Comparison of ENCODE assay signal across 1 cellular context in the genomic region with DNA sequence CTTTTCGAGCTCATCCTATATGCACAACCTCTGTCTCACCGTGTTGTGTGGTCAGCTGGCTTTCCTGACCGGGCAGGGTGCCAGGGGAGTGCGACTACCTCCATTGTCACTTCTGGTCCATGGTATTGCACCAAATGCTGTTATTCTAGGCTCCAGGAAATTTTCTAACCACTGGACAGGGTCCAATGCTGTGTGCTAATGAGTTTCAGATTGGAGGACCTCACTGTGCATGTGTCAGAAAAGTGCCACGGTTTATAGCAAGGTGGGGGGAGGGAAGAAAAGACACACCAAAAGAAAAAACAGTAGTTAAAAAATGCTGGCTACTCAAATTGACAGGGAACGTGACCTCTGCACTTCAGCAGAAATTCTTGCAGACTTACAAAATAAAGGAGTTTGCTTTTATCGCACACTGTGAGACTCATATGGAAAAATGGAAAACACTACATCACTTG.
A peak's percentile ranks its signal among the peaks of the same experiment; 100 is the strongest.
TF ChIP-seq lines count a peak whose summit lies in the region.

No MANE protein-coding gene starts in this region.

TF ChIP-seq in HEK293, 187 proteins besides CTCF, POLR2A, EP300 and RAD21 (continued from another document):
- TF ChIP-seq ZNF600 (tag by site-specific recombination; IDR thresholded peaks at IDR 0.05) (peak; percentile 51), KLF1 (tag by site-specific recombination; IDR thresholded peaks at IDR 0.05) (no peak), SP2 (tag by site-specific recombination; IDR thresholded peaks at IDR 0.05) (no peak), OSR2 (tag by site-specific recombination; IDR thresholded peaks at IDR 0.05) (peak; percentile 92), TCF7L2 (IDR thresholded peaks at IDR 0.05; ENCODE audit: borderline replicate concordance, low read depth, low read length) (0 out of 2 replicates have a peak, but pooled peaks have one; percentile 20), BCL11A (tag by site-specific recombination; IDR thresholded peaks at IDR 0.05; ENCODE audit: low read depth) (no peak), ZNF692 (tag by site-specific recombination; IDR thresholded peaks at IDR 0.05) (0 out of 2 replicates have a peak, but pooled peaks have one; percentile 12), SP7 (tag by site-specific recombination; IDR thresholded peaks at IDR 0.05) (peak; percentile 49; the same call in 1 of the 2 replicates), ZXDB (tag by site-specific recombination; IDR thresholded peaks at IDR 0.05) (no peak), IKZF3 (tag by site-specific recombination; IDR thresholded peaks at IDR 0.05) (0 out of 2 replicates have a peak, but pooled peaks have one; percentile 32), GFI1B (tag by site-specific recombination; IDR thresholded peaks at IDR 0.05) (0 out of 2 replicates have a peak, but pooled peaks have one; percentile 58), ZBTB8A (tag by site-specific recombination; IDR thresholded peaks at IDR 0.05) (no peak), ZNF24 (tag by site-specific recombination; IDR thresholded peaks at IDR 0.05) (peak; percentile 9; the same call in 1 of the 2 replicates)
- TF ChIP-seq, protein P1, sequence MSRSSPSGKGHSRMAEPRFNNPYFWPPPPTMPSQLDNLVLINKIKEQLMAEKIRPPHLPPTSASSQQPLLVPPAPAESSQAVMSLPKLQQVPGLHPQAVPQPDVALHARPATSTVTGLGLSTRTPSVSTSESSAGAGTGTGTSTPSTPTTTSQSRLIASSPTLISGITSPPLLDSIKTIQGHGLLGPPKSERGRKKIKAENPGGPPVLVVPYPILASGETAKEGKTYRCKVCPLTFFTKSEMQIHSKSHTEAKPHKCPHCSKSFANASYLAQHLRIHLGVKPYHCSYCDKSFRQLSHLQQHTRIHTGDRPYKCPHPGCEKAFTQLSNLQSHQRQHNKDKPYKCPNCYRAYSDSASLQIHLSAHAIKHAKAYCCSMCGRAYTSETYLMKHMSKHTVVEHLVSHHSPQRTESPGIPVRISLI (tag by site-specific recombination; IDR thresholded peaks at IDR 0.05) = peak; percentile 38; the same call in 1 of the 2 replicates
- TF ChIP-seq, protein P2, sequence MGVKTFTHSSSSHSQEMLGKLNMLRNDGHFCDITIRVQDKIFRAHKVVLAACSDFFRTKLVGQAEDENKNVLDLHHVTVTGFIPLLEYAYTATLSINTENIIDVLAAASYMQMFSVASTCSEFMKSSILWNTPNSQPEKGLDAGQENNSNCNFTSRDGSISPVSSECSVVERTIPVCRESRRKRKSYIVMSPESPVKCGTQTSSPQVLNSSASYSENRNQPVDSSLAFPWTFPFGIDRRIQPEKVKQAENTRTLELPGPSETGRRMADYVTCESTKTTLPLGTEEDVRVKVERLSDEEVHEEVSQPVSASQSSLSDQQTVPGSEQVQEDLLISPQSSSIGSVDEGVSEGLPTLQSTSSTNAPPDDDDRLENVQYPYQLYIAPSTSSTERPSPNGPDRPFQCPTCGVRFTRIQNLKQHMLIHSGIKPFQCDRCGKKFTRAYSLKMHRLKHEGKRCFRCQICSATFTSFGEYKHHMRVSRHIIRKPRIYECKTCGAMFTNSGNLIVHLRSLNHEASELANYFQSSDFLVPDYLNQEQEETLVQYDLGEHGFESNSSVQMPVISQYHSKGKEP (tag by site-specific recombination; IDR thresholded peaks at IDR 0.05) = peak; percentile 61
- TF ChIP-seq, protein P3, sequence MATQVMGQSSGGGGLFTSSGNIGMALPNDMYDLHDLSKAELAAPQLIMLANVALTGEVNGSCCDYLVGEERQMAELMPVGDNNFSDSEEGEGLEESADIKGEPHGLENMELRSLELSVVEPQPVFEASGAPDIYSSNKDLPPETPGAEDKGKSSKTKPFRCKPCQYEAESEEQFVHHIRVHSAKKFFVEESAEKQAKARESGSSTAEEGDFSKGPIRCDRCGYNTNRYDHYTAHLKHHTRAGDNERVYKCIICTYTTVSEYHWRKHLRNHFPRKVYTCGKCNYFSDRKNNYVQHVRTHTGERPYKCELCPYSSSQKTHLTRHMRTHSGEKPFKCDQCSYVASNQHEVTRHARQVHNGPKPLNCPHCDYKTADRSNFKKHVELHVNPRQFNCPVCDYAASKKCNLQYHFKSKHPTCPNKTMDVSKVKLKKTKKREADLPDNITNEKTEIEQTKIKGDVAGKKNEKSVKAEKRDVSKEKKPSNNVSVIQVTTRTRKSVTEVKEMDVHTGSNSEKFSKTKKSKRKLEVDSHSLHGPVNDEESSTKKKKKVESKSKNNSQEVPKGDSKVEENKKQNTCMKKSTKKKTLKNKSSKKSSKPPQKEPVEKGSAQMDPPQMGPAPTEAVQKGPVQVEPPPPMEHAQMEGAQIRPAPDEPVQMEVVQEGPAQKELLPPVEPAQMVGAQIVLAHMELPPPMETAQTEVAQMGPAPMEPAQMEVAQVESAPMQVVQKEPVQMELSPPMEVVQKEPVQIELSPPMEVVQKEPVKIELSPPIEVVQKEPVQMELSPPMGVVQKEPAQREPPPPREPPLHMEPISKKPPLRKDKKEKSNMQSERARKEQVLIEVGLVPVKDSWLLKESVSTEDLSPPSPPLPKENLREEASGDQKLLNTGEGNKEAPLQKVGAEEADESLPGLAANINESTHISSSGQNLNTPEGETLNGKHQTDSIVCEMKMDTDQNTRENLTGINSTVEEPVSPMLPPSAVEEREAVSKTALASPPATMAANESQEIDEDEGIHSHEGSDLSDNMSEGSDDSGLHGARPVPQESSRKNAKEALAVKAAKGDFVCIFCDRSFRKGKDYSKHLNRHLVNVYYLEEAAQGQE (tag by site-specific recombination; IDR thresholded peaks at IDR 0.05) = peak; percentile 36; the same call in 1 of the 2 replicates
- TF ChIP-seq, protein P4, sequence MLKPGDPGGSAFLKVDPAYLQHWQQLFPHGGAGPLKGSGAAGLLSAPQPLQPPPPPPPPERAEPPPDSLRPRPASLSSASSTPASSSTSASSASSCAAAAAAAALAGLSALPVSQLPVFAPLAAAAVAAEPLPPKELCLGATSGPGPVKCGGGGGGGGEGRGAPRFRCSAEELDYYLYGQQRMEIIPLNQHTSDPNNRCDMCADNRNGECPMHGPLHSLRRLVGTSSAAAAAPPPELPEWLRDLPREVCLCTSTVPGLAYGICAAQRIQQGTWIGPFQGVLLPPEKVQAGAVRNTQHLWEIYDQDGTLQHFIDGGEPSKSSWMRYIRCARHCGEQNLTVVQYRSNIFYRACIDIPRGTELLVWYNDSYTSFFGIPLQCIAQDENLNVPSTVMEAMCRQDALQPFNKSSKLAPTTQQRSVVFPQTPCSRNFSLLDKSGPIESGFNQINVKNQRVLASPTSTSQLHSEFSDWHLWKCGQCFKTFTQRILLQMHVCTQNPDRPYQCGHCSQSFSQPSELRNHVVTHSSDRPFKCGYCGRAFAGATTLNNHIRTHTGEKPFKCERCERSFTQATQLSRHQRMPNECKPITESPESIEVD (tag by site-specific recombination; IDR thresholded peaks at IDR 0.05) = peak; percentile 84
TF ChIP-seq in HEK293: peak in this region for 20.
